In the genomic region with DNA sequence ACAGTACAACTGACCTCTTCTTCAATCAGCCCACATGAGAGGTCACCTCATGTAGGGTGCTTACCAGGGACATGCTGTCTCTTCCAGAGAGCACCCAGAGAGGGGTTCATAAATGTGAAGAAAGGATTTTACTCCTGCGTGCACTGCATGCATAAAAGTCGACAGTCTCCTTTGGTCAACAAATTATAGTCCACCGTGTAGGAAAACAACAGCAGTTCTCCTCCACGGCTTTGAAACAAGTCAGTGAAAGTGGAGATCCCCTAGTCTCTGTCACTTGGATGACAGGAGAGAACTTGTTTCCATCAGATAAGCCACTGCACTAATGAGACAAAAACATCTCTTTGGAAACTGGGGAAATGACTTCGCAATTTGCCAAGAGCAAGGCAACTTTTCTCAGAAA, we compare ENCODE assay signal across 1 cellular context.
TF ChIP-seq lines count a peak whose summit lies in the region.

No MANE protein-coding gene starts in this region.

TF ChIP-seq in K562, 482 proteins besides CTCF, POLR2A, EP300 and RAD21 (continued from another document):
- TF ChIP-seq, protein P1, sequence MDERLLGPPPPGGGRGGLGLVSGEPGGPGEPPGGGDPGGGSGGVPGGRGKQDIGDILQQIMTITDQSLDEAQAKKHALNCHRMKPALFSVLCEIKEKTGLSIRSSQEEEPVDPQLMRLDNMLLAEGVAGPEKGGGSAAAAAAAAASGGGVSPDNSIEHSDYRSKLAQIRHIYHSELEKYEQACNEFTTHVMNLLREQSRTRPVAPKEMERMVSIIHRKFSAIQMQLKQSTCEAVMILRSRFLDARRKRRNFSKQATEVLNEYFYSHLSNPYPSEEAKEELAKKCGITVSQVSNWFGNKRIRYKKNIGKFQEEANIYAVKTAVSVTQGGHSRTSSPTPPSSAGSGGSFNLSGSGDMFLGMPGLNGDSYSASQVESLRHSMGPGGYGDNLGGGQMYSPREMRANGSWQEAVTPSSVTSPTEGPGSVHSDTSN (CRISPR knock-in tag; IDR thresholded peaks at IDR 0.05; ENCODE audit: low read depth) = no peak
- TF ChIP-seq, protein P1 (tag; conservative IDR thresholded peaks at IDR 0.05; ENCODE audit: low read depth) = 0 out of 2 replicates have a peak, but pooled peaks have one; percentile 21
- TF ChIP-seq TEAD1 (CRISPR knock-in tag; IDR thresholded peaks at IDR 0.05) = no peak
- TF ChIP-seq POLR2AphosphoS2 (IDR thresholded peaks at IDR 0.05; ENCODE audit: low read length) = no peak
- TF ChIP-seq MAFF (IDR thresholded peaks at IDR 0.05; ENCODE audit: low read length) = no peak
